In genomic region chr3:128613083-128613829, GRCh38 we compare ENCODE assay signal across 26 cellular contexts.
"Had no signal": no experiment of that assay in that cellular context is flagged by ENCODE, and none has a peak within 500 bp of the region (broad histone marks: within the 10 kb centered on the region; RNA-seq: fewer than 3 reads in every experiment).

No MANE protein-coding gene starts in this region.

- H3K4me3 ChIP-seq: colonic mucosa, gastrocnemius medialis, heart left ventricle, left lung, mucosa of descending colon, prostate gland, right atrium auricular region, sigmoid colon, stomach, thyroid gland, upper lobe of left lung had no signal

- ATAC-seq: esophagus mucosa; gastrocnemius medialis; heart left ventricle; left cardiac atrium; left lung; mucosa of descending colon; natural killer cell treated with Interleukin-12 subunit alpha and Interleukin-12 subunit beta and Interleukin-15 and Interleukin-18, amount 100 ng/mL, for 72 hours had no signal

- H3K9me3 Mint-ChIP-seq: dendritic cell treated with granulocyte-macrophage colony-stimulating factor and Interleukin-4, amounts not matched to agents 40 ng/mL and 50 ng/mL, for 4 days; endodermal cell; mesothelial cell of epicardium; naive B cell; natural killer cell treated with Interleukin-12 subunit alpha and Interleukin-12 subunit beta and Interleukin-15 and Interleukin-18, amount 100 ng/mL, for 72 hours; neural crest cell had no signal

- H3K27me3 Mint-ChIP-seq: dendritic cell treated with granulocyte-macrophage colony-stimulating factor and Interleukin-4, amounts not matched to agents 40 ng/mL and 50 ng/mL, for 4 days; naive B cell; natural killer cell treated with Interleukin-12 subunit alpha and Interleukin-12 subunit beta and Interleukin-15 and Interleukin-18, amount 100 ng/mL, for 72 hours had no signal

- H3K36me3 Mint-ChIP-seq: mesothelial cell of epicardium, naive B cell had no signal

- H3K36me3 ChIP-seq: colonic mucosa, gastrocnemius medialis, heart left ventricle, prostate gland, right atrium auricular region, sigmoid colon, stomach, thyroid gland, upper lobe of left lung had no signal

- H3K27ac Mint-ChIP-seq: dendritic cell treated with granulocyte-macrophage colony-stimulating factor and Interleukin-4, amounts not matched to agents 40 ng/mL and 50 ng/mL, for 4 days; endodermal cell; mesothelial cell of epicardium; natural killer cell treated with Interleukin-12 subunit alpha and Interleukin-12 subunit beta and Interleukin-15 and Interleukin-18, amount 100 ng/mL, for 72 hours had no signal

- H3K27ac ChIP-seq: colonic mucosa, epithelial cell of prostate, gastrocnemius medialis, heart left ventricle, left lung, prostate gland, right atrium auricular region, sigmoid colon, stomach, thyroid gland, upper lobe of left lung had no signal

- DNase-seq: colonic mucosa; effector CD8-positive, alpha-beta T cell; endodermal cell; foreskin fibroblast; gastrocnemius medialis; heart left ventricle; hippocampal formation; left cardiac atrium; left lung; mesenchymal stem cell; mucosa of descending colon; naive B cell; nucleus accumbens; sigmoid colon; stimulated activated naive CD4-positive, alpha-beta T cell treated with Interleukin-2 at 50 U/mL for 16 hours; stomach; thyroid gland had no signal

- H3K9me3 ChIP-seq: colonic mucosa, gastrocnemius medialis, heart left ventricle, left lung, mucosa of descending colon, prostate gland, right atrium auricular region, sigmoid colon, stomach, thyroid gland, upper lobe of left lung had no signal

- H3K4me3 Mint-ChIP-seq: dendritic cell treated with granulocyte-macrophage colony-stimulating factor and Interleukin-4, amounts not matched to agents 40 ng/mL and 50 ng/mL, for 4 days; endodermal cell; mesothelial cell of epicardium; natural killer cell treated with Interleukin-12 subunit alpha and Interleukin-12 subunit beta and Interleukin-15 and Interleukin-18, amount 100 ng/mL, for 72 hours; neural crest cell had no signal

- H3K4me1 ChIP-seq: colonic mucosa had no signal

- H3K27me3 ChIP-seq: colonic mucosa, gastrocnemius medialis, heart left ventricle, left lung, right atrium auricular region, sigmoid colon, stomach, thyroid gland, upper lobe of left lung had no signal
